In genomic region chr5:92508271-92508670, GRCh38 we compare ENCODE assay signal across 27 cellular contexts.
DNase-seq lines count a peak whose midpoint lies in the region; ATAC-seq, FAIRE-seq and TF ChIP-seq lines count a peak whose summit lies in the region.
"Had no signal": no experiment of that assay in that cellular context is flagged by ENCODE, and none has a peak within 500 bp of the region (broad histone marks: within the 10 kb centered on the region; RNA-seq: fewer than 3 reads in every experiment).

No MANE protein-coding gene starts in this region.

- POLR2A ChIA-PET in T-cell (lab: Charles Lee): no interaction called here

- TF ChIP-seq POLR2A in H54 (IDR thresholded peaks at IDR 0.05; ENCODE audit: low read depth, low read length): no peak

- no peaks in the 10 kb centered on the region for H3K36me3 Mint-ChIP-seq in T-cell
- H3K36me3 Mint-ChIP-seq: CD4-positive, alpha-beta memory T cell had no signal

- H3K4me3 Mint-ChIP-seq in T-cell: no peak overlapping the region
- H3K4me3 Mint-ChIP-seq: CD4-positive, alpha-beta memory T cell; GM23338; T-helper 1 cell treated with Interleukin-12 subunit alpha and Interleukin-12 subunit beta and Interleukin-4 antibody, amounts not matched to agents 30 μg/mL and 1 μg/mL, for 36 hours had no signal

- no peak overlapping the region for H3K27ac Mint-ChIP-seq in T-cell
- H3K27ac Mint-ChIP-seq: CD4-positive, alpha-beta memory T cell; GM23338; T-helper 1 cell treated with Interleukin-12 subunit alpha and Interleukin-12 subunit beta and Interleukin-4 antibody, amounts not matched to agents 30 μg/mL and 1 μg/mL, for 36 hours had no signal

- no peaks in the 10 kb centered on the region for H3K4me1 Mint-ChIP-seq in T-cell

- H3K4me3 ChIP-seq in fibroblast of mammary gland (ENCODE audit: control insufficient read depth, low read depth, low read length): no peak overlapping the region
- H3K4me3 ChIP-seq: BLaER1, GM23338, SJCRH30 had no signal

- CTCF ChIA-PET in T-cell (lab: Charles Lee): no interaction called here

- peak; percentile 30 for FAIRE-seq in H54 (lab: Jason Lieb, UNC)
- FAIRE-seq: G401.6, GM12892, GM18507 had no signal

- DNase-seq in H54 (ENCODE audit: insufficient read length, low spot score): no peak
- DNase-seq in RKO (ENCODE audit: low spot score): peak; percentile 9
- peak; percentile 39 for DNase-seq in fibroblast of mammary gland (ENCODE audit: low read depth)
- DNase-seq in T-cell: no peak
- no peak for DNase-seq in HuH-7 (ENCODE audit: low spot score)
- DNase-seq: Caco-2; DMS153; HCEC 1CT; Kasumi-1; MM.1S; NCI-H1048; NCI-H1417 treated with DMSO at 0.1 percent for 48 hours; NCI-H1930; NCI-H510A; NCI-H774; NK-92 treated with Interleukin-12 subunit alpha and Interleukin-12 subunit beta, amount 100 ng/mL, for 24 hours; SJCRH30 had no signal

- ATAC-seq in T-cell (replicated peaks in 1 of 4): no peak
- no peak for ATAC-seq in HG03565 (IDR thresholded peaks at IDR 0.05; ENCODE audit: unreplicated experiment)
- no peak for ATAC-seq in GM18498 (IDR thresholded peaks at IDR 0.05; ENCODE audit: unreplicated experiment)
- ATAC-seq: GM23338, Panc1 had no signal

- no peaks in the 10 kb centered on the region for H3K27me3 Mint-ChIP-seq in T-cell
- H3K27me3 Mint-ChIP-seq: CD4-positive, alpha-beta memory T cell had no signal

- no peak for TF ChIP-seq CTCF in fibroblast of mammary gland (conservative IDR thresholded peaks at IDR 0.05; ENCODE audit: control insufficient read depth, insufficient read depth, low read depth, low read length)

- H3K9me3 Mint-ChIP-seq in T-cell: peaks cover 28 to 32% (median 31%) of the 10 kb centered on the region in 3 donors

Comparison
In these comparisons a context has a peak if more than half of its experiments do, and no peak if none do; other contexts are left out.
1. DNase-seq: peak in RKO (single experiment) and fibroblast of mammary gland (single experiment); none in H54 (single experiment), T-cell (0 of 34) and HuH-7 (single experiment).